In the genomic region with DNA sequence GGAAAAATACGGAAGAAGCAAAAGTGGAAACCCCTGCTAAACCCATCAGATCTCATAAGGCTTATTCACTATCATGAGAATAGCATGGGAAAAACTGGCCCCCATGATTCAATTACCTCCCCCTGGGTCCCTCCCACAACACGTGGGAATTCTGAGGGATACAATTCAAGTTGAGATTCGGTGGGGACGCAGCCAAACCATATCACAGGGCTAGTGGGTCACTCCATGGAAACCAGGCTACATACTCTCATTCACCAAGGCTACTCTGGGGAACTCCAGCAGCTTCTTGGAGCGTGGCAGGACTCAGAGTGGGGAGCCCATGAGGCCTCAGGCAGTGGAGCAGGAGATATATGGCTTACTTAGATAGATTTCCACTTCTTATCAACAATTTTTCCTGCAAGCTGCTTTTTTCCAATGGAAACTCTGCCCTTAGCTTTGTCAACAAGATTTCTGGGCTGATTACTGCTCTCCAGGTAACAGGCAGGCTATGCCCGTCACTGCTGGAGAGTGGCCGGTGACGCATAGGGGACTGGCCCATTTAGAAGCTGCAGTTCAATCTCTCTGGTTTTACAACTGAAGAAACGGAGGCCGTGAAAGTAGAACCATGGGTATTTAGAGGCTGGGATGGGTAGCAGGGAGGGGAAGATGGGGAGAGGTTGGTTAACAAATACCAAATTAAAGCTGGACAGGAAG, we compare ENCODE assay signal across 1 cellular context.
TF ChIP-seq lines count a peak whose summit lies in the region.

No MANE protein-coding gene starts in this region.

TF ChIP-seq in K562, 482 proteins besides CTCF, POLR2A, EP300 and RAD21:
- TF ChIP-seq ZNF696 (CRISPR knock-in tag; conservative IDR thresholded peaks at IDR 0.05) (no peak), CBX3 (IDR thresholded peaks at IDR 0.05; ENCODE audit: borderline replicate concordance in 1 of 2, low read length in 2 of 2) (no peak), MAZ (CRISPR knock-in tag; conservative IDR thresholded peaks at IDR 0.05 in 1 of 2, IDR thresholded peaks at IDR 0.05 in 1 of 2) (no peak), SIN3B (IDR thresholded peaks at IDR 0.05; ENCODE audit: low read depth) (no peak)
